Comparison of ENCODE assay signal across 14 cellular contexts in the genomic region with DNA sequence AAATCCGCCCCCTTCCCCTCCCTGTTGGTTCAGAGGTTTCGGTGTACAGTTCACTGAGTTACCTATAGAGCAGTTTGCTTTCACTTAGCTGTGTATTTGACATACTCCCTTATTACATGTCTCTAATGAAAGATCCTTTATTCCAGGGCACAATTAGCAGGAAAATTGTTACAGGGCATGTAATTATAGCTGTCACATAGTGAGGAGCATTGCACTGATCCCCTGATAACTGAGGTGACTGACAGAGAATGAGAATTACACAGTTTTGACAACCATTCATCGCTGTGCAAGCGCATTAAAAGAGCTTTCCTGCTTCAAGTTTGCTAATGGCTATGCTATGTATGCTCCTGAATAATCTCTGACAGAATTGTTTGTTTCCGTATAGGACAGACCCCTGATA.
"Had no signal": no experiment of that assay in that cellular context is flagged by ENCODE, and none has a peak within 500 bp of the region (broad histone marks: within the 10 kb centered on the region; RNA-seq: fewer than 3 reads in every experiment).

No MANE protein-coding gene starts in this region.

- H3K27ac Mint-ChIP-seq: activated naive CD4-positive, alpha-beta T cell treated with anti-CD3 and anti-CD28 coated beads, Interleukin-2, amount 50 U/mL, for 24 hours; neural progenitor cell; type B pancreatic cell had no signal

- H3K4me3 ChIP-seq: neural progenitor cell, prostate gland had no signal

- H3K4me1 ChIP-seq: neural progenitor cell, prostate gland had no signal

- H3K4me3 Mint-ChIP-seq: activated naive CD4-positive, alpha-beta T cell treated with anti-CD3 and anti-CD28 coated beads, Interleukin-2, amount 50 U/mL, for 24 hours; neural progenitor cell; stimulated activated naive CD8-positive, alpha-beta T cell treated with anti-CD3 and anti-CD28 coated beads, Interleukin-15, amount 100 ng/mL, for 72 hours; type B pancreatic cell had no signal

- H3K27ac ChIP-seq: neural progenitor cell, prostate gland had no signal

- H3K9me3 Mint-ChIP-seq: activated naive CD4-positive, alpha-beta T cell treated with anti-CD3 and anti-CD28 coated beads, Interleukin-2, amount 50 U/mL, for 24 hours; neural progenitor cell; stimulated activated naive CD8-positive, alpha-beta T cell treated with anti-CD3 and anti-CD28 coated beads, Interleukin-15, amount 100 ng/mL, for 72 hours; type B pancreatic cell had no signal

- H3K27me3 Mint-ChIP-seq: activated naive CD4-positive, alpha-beta T cell treated with anti-CD3 and anti-CD28 coated beads, Interleukin-2, amount 50 U/mL, for 24 hours; stimulated activated naive CD8-positive, alpha-beta T cell treated with anti-CD3 and anti-CD28 coated beads, Interleukin-15, amount 100 ng/mL, for 72 hours; type B pancreatic cell had no signal

- ATAC-seq: left lobe of liver; right cardiac atrium; stimulated activated naive CD8-positive, alpha-beta T cell treated with anti-CD3 and anti-CD28 coated beads, Interleukin-15, amount 100 ng/mL, for 72 hours had no signal

- DNase-seq: activated CD4-positive, alpha-beta T cell treated with anti-CD3 and anti-CD28 coated beads, Interleukin-2, amount 50 U/mL, for 4 hours; activated effector memory CD4-positive, alpha-beta T cell treated with Interleukin-2 at 50 U/mL for 16 hours; activated T-cell treated with anti-CD3 and anti-CD28 coated beads, Interleukin-2, amount 50 U/mL, for 1 hour; effector CD4-positive, alpha-beta T cell; hypothalamus; kidney; right cardiac atrium; stimulated activated CD4-positive, alpha-beta T cell treated with anti-CD3 and anti-CD28 coated beads, Interleukin-2, amount 100 ng/mL, for 24 hours; stimulated activated naive CD8-positive, alpha-beta T cell treated with anti-CD3 and anti-CD28 coated beads, Interleukin-15, amount 100 ng/mL, for 72 hours had no signal

- H3K4me1 Mint-ChIP-seq: stimulated activated naive CD8-positive, alpha-beta T cell treated with anti-CD3 and anti-CD28 coated beads, Interleukin-15, amount 100 ng/mL, for 72 hours had no signal

- H3K27me3 ChIP-seq: neural progenitor cell had no signal

- H3K36me3 ChIP-seq: neural progenitor cell, prostate gland had no signal

- H3K9me3 ChIP-seq: prostate gland had no signal
